In the genomic region with DNA sequence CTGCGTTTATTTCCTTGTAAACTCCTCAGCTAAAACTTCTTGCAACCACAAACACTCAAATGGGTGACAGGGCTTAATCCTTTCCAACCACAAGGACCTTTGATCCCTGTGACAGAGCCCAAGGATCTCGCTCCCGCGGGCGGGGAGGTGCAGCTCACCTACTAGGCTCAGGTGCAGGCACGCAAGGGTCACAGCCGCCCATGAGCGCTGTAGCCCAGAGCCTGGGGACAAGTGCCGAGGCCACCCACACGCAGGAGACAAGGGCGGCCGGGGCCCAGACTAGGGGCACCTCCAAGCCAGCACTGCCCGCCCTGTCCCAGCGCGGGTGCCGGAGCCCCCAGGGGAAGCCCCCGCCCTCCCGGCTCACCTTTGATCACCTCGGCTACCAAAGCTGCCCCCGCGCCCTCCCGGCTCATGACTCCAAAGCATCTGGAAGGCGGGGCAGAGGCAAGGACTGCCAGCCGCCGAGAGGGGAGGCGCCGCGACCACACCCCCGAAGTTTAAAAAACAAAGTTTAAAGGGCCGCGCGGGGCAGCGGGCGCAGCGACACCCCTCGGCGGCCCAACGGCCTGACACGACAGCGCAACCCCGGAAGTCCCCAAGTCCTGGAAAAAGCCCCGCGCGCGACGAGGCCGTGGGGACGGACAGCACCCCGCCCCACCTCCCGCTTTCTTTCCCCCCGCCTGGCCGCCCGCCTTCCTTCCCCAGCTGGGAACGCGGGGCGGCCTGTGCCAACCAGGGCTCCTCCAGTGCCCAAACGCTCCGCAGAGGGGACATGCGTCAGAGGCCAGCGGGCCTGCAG, we compare ENCODE assay signal across 1 cellular context.
TF ChIP-seq lines count a peak whose summit lies in the region.

No MANE protein-coding gene starts in this region.

TF ChIP-seq in HepG2, 621 proteins besides CTCF, POLR2A, EP300 and RAD21 (continued from another document and continues in another):
- TF ChIP-seq HHEX (CRISPR knock-in tag; IDR thresholded peaks at IDR 0.05) (peak; percentile 33; the same call in 1 of the 2 replicates), ZSCAN25 (CRISPR knock-in tag; IDR thresholded peaks at IDR 0.05) (no peak), SOX5 (CRISPR knock-in tag; IDR thresholded peaks at IDR 0.05; ENCODE audit: borderline replicate concordance) (peak; percentile 52; the same call in 1 of the 2 replicates), AGO1 (IDR thresholded peaks at IDR 0.05; ENCODE audit: low read depth, low read length, poor library complexity, severe bottlenecking) (peak; percentile 27), ZSCAN30 (CRISPR knock-in tag; IDR thresholded peaks at IDR 0.05) (no peak), ZNF274 (CRISPR knock-in tag; IDR thresholded peaks at IDR 0.05) (0 out of 2 replicates have a peak, but pooled peaks have one; percentile 39), GPN1 (CRISPR knock-in tag; IDR thresholded peaks at IDR 0.05; ENCODE audit: borderline replicate concordance) (no peak), ZNF567 (CRISPR knock-in tag; IDR thresholded peaks at IDR 0.05; ENCODE audit: borderline replicate concordance) (no peak), ZNF598 (CRISPR knock-in tag; IDR thresholded peaks at IDR 0.05; ENCODE audit: borderline replicate concordance) (0 out of 2 replicates have a peak, but pooled peaks have one; percentile 14), ZNF879 (CRISPR knock-in tag; IDR thresholded peaks at IDR 0.05) (no peak), PCBP2 (optimal IDR thresholded peaks at IDR 0.05; ENCODE audit: low read depth, low read length, poor library complexity, severe bottlenecking) (no peak), ZNF569 (CRISPR knock-in tag; IDR thresholded peaks at IDR 0.05; ENCODE audit: borderline replicate concordance) (no peak), U2AF1 (optimal IDR thresholded peaks at IDR 0.05; ENCODE audit: low read depth, low read length) (no peak), ZNF460 (CRISPR knock-in tag; IDR thresholded peaks at IDR 0.05; ENCODE audit: borderline replicate concordance) (peak; percentile 17; the same call in 1 of the 2 replicates), ZNF530 (CRISPR knock-in tag; IDR thresholded peaks at IDR 0.05; ENCODE audit: low read depth) (no peak), HMGA1 (CRISPR knock-in tag; conservative IDR thresholded peaks at IDR 0.05) (no peak), EED (CRISPR knock-in tag; IDR thresholded peaks at IDR 0.05) (no peak), ZMYM4 (CRISPR knock-in tag; IDR thresholded peaks at IDR 0.05) (peak; percentile 69), SP1 (IDR thresholded peaks at IDR 0.05) (no peak), SP1 (CRISPR knock-in tag; IDR thresholded peaks at IDR 0.05) (peak; percentile 47), ZNF724P (CRISPR knock-in tag; IDR thresholded peaks at IDR 0.05; ENCODE audit: borderline replicate concordance) (no peak), HMG20B (CRISPR knock-in tag; conservative IDR thresholded peaks at IDR 0.05) (peak; percentile 71; the same call in 1 of the 2 replicates), ZNF589 (CRISPR knock-in tag; conservative IDR thresholded peaks at IDR 0.05) (no peak; the same call in 1 of the 2 replicates), TSC22D2 (CRISPR knock-in tag; IDR thresholded peaks at IDR 0.05; ENCODE audit: borderline replicate concordance) (peak; percentile 47; the same call in 1 of the 2 replicates), ZNF207 (IDR thresholded peaks at IDR 0.05; ENCODE audit: borderline replicate concordance) (no peak), SRF (IDR thresholded peaks at IDR 0.05; ENCODE audit: low read depth, low read length) (no peak)
- TF ChIP-seq, protein P1, sequence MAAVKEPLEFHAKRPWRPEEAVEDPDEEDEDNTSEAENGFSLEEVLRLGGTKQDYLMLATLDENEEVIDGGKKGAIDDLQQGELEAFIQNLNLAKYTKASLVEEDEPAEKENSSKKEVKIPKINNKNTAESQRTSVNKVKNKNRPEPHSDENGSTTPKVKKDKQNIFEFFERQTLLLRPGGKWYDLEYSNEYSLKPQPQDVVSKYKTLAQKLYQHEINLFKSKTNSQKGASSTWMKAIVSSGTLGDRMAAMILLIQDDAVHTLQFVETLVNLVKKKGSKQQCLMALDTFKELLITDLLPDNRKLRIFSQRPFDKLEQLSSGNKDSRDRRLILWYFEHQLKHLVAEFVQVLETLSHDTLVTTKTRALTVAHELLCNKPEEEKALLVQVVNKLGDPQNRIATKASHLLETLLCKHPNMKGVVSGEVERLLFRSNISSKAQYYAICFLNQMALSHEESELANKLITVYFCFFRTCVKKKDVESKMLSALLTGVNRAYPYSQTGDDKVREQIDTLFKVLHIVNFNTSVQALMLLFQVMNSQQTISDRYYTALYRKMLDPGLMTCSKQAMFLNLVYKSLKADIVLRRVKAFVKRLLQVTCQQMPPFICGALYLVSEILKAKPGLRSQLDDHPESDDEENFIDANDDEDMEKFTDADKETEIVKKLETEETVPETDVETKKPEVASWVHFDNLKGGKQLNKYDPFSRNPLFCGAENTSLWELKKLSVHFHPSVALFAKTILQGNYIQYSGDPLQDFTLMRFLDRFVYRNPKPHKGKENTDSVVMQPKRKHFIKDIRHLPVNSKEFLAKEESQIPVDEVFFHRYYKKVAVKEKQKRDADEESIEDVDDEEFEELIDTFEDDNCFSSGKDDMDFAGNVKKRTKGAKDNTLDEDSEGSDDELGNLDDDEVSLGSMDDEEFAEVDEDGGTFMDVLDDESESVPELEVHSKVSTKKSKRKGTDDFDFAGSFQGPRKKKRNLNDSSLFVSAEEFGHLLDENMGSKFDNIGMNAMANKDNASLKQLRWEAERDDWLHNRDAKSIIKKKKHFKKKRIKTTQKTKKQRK (IDR thresholded peaks at IDR 0.05; ENCODE audit: low read length) = no peak
- TF ChIP-seq, protein P2, sequence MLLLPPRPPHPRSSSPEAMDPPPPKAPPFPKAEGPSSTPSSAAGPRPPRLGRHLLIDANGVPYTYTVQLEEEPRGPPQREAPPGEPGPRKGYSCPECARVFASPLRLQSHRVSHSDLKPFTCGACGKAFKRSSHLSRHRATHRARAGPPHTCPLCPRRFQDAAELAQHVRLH (CRISPR knock-in tag; IDR thresholded peaks at IDR 0.05; ENCODE audit: borderline replicate concordance, low read depth) = peak; percentile 82
- TF ChIP-seq, protein P3, sequence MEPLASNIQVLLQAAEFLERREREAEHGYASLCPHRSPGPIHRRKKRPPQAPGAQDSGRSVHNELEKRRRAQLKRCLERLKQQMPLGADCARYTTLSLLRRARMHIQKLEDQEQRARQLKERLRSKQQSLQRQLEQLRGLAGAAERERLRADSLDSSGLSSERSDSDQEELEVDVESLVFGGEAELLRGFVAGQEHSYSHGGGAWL (CRISPR knock-in tag; IDR thresholded peaks at IDR 0.05) = peak; percentile 40; the same call in 1 of the 2 replicates
- TF ChIP-seq, protein P4, sequence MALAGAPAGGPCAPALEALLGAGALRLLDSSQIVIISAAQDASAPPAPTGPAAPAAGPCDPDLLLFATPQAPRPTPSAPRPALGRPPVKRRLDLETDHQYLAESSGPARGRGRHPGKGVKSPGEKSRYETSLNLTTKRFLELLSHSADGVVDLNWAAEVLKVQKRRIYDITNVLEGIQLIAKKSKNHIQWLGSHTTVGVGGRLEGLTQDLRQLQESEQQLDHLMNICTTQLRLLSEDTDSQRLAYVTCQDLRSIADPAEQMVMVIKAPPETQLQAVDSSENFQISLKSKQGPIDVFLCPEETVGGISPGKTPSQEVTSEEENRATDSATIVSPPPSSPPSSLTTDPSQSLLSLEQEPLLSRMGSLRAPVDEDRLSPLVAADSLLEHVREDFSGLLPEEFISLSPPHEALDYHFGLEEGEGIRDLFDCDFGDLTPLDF (CRISPR knock-in tag; IDR thresholded peaks at IDR 0.05) = peak; percentile 58
- TF ChIP-seq, protein P5, sequence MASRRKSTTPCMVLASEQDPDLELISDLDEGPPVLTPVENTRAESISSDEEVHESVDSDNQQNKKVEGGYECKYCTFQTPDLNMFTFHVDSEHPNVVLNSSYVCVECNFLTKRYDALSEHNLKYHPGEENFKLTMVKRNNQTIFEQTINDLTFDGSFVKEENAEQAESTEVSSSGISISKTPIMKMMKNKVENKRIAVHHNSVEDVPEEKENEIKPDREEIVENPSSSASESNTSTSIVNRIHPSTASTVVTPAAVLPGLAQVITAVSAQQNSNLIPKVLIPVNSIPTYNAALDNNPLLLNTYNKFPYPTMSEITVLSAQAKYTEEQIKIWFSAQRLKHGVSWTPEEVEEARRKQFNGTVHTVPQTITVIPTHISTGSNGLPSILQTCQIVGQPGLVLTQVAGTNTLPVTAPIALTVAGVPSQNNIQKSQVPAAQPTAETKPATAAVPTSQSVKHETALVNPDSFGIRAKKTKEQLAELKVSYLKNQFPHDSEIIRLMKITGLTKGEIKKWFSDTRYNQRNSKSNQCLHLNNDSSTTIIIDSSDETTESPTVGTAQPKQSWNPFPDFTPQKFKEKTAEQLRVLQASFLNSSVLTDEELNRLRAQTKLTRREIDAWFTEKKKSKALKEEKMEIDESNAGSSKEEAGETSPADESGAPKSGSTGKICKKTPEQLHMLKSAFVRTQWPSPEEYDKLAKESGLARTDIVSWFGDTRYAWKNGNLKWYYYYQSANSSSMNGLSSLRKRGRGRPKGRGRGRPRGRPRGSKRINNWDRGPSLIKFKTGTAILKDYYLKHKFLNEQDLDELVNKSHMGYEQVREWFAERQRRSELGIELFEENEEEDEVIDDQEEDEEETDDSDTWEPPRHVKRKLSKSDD (CRISPR knock-in tag; IDR thresholded peaks at IDR 0.05; ENCODE audit: low read depth) = peak; percentile 25; the same call in 1 of the 2 replicates
- TF ChIP-seq, protein P6, sequence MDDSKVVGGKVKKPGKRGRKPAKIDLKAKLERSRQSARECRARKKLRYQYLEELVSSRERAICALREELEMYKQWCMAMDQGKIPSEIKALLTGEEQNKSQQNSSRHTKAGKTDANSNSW (CRISPR knock-in tag; IDR thresholded peaks at IDR 0.05; ENCODE audit: borderline replicate concordance) = no peak; the same call in 1 of the 2 replicates
- TF ChIP-seq, protein P7, sequence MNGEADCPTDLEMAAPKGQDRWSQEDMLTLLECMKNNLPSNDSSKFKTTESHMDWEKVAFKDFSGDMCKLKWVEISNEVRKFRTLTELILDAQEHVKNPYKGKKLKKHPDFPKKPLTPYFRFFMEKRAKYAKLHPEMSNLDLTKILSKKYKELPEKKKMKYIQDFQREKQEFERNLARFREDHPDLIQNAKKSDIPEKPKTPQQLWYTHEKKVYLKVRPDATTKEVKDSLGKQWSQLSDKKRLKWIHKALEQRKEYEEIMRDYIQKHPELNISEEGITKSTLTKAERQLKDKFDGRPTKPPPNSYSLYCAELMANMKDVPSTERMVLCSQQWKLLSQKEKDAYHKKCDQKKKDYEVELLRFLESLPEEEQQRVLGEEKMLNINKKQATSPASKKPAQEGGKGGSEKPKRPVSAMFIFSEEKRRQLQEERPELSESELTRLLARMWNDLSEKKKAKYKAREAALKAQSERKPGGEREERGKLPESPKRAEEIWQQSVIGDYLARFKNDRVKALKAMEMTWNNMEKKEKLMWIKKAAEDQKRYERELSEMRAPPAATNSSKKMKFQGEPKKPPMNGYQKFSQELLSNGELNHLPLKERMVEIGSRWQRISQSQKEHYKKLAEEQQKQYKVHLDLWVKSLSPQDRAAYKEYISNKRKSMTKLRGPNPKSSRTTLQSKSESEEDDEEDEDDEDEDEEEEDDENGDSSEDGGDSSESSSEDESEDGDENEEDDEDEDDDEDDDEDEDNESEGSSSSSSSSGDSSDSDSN (CRISPR knock-in tag; IDR thresholded peaks at IDR 0.05) = peak; percentile 93
- TF ChIP-seq, protein P8, sequence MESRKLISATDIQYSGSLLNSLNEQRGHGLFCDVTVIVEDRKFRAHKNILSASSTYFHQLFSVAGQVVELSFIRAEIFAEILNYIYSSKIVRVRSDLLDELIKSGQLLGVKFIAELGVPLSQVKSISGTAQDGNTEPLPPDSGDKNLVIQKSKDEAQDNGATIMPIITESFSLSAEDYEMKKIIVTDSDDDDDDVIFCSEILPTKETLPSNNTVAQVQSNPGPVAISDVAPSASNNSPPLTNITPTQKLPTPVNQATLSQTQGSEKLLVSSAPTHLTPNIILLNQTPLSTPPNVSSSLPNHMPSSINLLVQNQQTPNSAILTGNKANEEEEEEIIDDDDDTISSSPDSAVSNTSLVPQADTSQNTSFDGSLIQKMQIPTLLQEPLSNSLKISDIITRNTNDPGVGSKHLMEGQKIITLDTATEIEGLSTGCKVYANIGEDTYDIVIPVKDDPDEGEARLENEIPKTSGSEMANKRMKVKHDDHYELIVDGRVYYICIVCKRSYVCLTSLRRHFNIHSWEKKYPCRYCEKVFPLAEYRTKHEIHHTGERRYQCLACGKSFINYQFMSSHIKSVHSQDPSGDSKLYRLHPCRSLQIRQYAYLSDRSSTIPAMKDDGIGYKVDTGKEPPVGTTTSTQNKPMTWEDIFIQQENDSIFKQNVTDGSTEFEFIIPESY (CRISPR knock-in tag; IDR thresholded peaks at IDR 0.05) = no peak
- TF ChIP-seq, protein P9, sequence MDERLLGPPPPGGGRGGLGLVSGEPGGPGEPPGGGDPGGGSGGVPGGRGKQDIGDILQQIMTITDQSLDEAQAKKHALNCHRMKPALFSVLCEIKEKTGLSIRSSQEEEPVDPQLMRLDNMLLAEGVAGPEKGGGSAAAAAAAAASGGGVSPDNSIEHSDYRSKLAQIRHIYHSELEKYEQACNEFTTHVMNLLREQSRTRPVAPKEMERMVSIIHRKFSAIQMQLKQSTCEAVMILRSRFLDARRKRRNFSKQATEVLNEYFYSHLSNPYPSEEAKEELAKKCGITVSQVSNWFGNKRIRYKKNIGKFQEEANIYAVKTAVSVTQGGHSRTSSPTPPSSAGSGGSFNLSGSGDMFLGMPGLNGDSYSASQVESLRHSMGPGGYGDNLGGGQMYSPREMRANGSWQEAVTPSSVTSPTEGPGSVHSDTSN (CRISPR knock-in tag; IDR thresholded peaks at IDR 0.05) = no peak
- TF ChIP-seq, protein P10, sequence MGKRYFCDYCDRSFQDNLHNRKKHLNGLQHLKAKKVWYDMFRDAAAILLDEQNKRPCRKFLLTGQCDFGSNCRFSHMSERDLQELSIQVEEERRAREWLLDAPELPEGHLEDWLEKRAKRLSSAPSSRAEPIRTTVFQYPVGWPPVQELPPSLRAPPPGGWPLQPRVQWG (CRISPR knock-in tag; IDR thresholded peaks at IDR 0.05; ENCODE audit: borderline replicate concordance, low read depth) = no peak
- TF ChIP-seq, protein P11, sequence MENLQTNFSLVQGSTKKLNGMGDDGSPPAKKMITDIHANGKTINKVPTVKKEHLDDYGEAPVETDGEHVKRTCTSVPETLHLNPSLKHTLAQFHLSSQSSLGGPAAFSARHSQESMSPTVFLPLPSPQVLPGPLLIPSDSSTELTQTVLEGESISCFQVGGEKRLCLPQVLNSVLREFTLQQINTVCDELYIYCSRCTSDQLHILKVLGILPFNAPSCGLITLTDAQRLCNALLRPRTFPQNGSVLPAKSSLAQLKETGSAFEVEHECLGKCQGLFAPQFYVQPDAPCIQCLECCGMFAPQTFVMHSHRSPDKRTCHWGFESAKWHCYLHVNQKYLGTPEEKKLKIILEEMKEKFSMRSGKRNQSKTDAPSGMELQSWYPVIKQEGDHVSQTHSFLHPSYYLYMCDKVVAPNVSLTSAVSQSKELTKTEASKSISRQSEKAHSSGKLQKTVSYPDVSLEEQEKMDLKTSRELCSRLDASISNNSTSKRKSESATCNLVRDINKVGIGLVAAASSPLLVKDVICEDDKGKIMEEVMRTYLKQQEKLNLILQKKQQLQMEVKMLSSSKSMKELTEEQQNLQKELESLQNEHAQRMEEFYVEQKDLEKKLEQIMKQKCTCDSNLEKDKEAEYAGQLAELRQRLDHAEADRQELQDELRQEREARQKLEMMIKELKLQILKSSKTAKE (CRISPR knock-in tag; IDR thresholded peaks at IDR 0.05; ENCODE audit: borderline replicate concordance) = peak; percentile 78; the same call in 1 of the 2 replicates
